27 cellular contexts compared by ENCODE assay signal in genomic region chr4:119540249-119540648, GRCh38.
A peak's percentile ranks its signal among the peaks of the same experiment; 100 is the strongest.
DNase-seq lines count a peak whose midpoint lies in the region; ATAC-seq and TF ChIP-seq lines count a peak whose summit lies in the region.
"Had no signal": no experiment of that assay in that cellular context is flagged by ENCODE, and none has a peak within 500 bp of the region (broad histone marks: within the 10 kb centered on the region; RNA-seq: fewer than 3 reads in every experiment).

No MANE protein-coding gene starts in this region.

- H2AFZ ChIP-seq in trophoblast cell (ENCODE audit: insufficient read depth, low read length, poor library complexity): no peak overlapping the region
- H2AFZ ChIP-seq: GM23338, hepatocyte had no signal

- ATAC-seq in GM19463 (IDR thresholded peaks at IDR 0.05; ENCODE audit: unreplicated experiment) (peak; percentile 57), HG02610 (IDR thresholded peaks at IDR 0.05; ENCODE audit: unreplicated experiment) (peak; percentile 40), body of pancreas (no peak)
- ATAC-seq: gastrocnemius medialis; GM12878; GM23338; PC-3; right cardiac atrium; stimulated activated effector memory CD8-positive, alpha-beta T cell treated with anti-CD3 and anti-CD28 coated beads, Interleukin-12 subunit alpha, Interleukin-12 subunit beta, amount 100 ng/mL, for 72 hours; upper lobe of right lung had no signal

- no peak overlapping the region for H3K23ac ChIP-seq in trophoblast cell (ENCODE audit: low read length)

- H3K9me3 ChIP-seq in trophoblast cell (ENCODE audit: insufficient read depth, low read depth, low read length) (no peaks in the 10 kb centered on the region), body of pancreas (no peaks in the 10 kb centered on the region)
- H3K9me3 ChIP-seq: esophagus squamous epithelium, gastrocnemius medialis, upper lobe of right lung had no signal

- H3K4me3 ChIP-seq in trophoblast cell (ENCODE audit: low read depth, low read length) (no peak overlapping the region), body of pancreas (no peak overlapping the region)
- H3K4me3 ChIP-seq: esophagus squamous epithelium, gastrocnemius medialis, GM12878, GM23338, hepatocyte, upper lobe of right lung had no signal

- H4K12ac ChIP-seq in trophoblast cell (ENCODE audit: low read depth, low read length): peak overlapping the region; percentile 30

- H3K79me2 ChIP-seq in trophoblast cell (ENCODE audit: control insufficient read depth, insufficient read depth, low read length, poor library complexity): no peaks in the 10 kb centered on the region
- H3K79me2 ChIP-seq: hepatocyte had no signal

- H2AK5ac ChIP-seq in trophoblast cell (ENCODE audit: low read length): no peak overlapping the region

- H3K36me3 ChIP-seq in trophoblast cell (ENCODE audit: control insufficient read depth in 1 of 2, insufficient read depth in 2 of 2, low read length in 2 of 2) (no peaks in the 10 kb centered on the region), body of pancreas (replicated peaks in 1 of 2; ENCODE audit: insufficient read depth in 1 of 2, low read depth in 2 of 2) (no peaks in the 10 kb centered on the region)
- H3K36me3 ChIP-seq: esophagus squamous epithelium had no signal

- H2BK12ac ChIP-seq in trophoblast cell (ENCODE audit: low read length): no peak overlapping the region

- no peaks in the 10 kb centered on the region for H3K79me1 ChIP-seq in trophoblast cell (ENCODE audit: low read length)

- intact Hi-C loops in body of pancreas (cut with DNase I): no loop called here

- DNase-seq in HT1080 (ENCODE audit: low read depth): peak; percentile 6
- DNase-seq in trophoblast cell: no peak
- DNase-seq in GM10266 (ENCODE audit: extremely low spot score): no peak
- no peak for DNase-seq in globus pallidus (ENCODE audit: low spot score)
- DNase-seq in body of pancreas: no peak
- DNase-seq: activated CD8-positive, alpha-beta memory T cell treated with anti-CD3 and anti-CD28 coated beads for 24 hours; activated gamma-delta T cell; activated naive CD8-positive, alpha-beta T cell treated with anti-CD3 and anti-CD28 coated beads, Interleukin-2, amount 10 ng/mL, durations not matched to agents 7 days and 5 days; C1 segment of cervical spinal cord; esophagus squamous epithelium; gastrocnemius medialis; HFFc6; mesenchymal stem cell; NCI-H510A treated with DMSO at 0.1 percent for 48 hours; NK-92 treated with Interleukin-12 subunit alpha and Interleukin-12 subunit beta, amount 100 ng/mL, for 24 hours; PC-3; posterior cingulate gyrus; right cardiac atrium; Right ventricle myocardium superior; stimulated activated CD4-positive, alpha-beta T cell treated with anti-CD3 and anti-CD28 coated beads, Interleukin-4, amount 100 ng/mL, for 24 hours; upper lobe of right lung had no signal

- no peak overlapping the region for H3K14ac ChIP-seq in trophoblast cell (ENCODE audit: low read length)

- no peak overlapping the region for H3K9ac ChIP-seq in trophoblast cell (ENCODE audit: low read length)

- no peak overlapping the region for H4K91ac ChIP-seq in trophoblast cell (ENCODE audit: low read depth, low read length)

- no peak overlapping the region for H2BK5ac ChIP-seq in trophoblast cell (ENCODE audit: low read depth, low read length, poor library complexity)

- WGBS in trophoblast cell (ENCODE audit: extremely low coverage, insufficient coverage, insufficient read length): no CpG with 5 or more reads among the region's 1 CpG
- WGBS in body of pancreas, 2 donors: 71 to 76% methylated on average over 1 of the region's 1 CpG

- no peak overlapping the region for H2BK120ac ChIP-seq in trophoblast cell (ENCODE audit: insufficient read depth, low read length, poor library complexity)

- H3K4me2 ChIP-seq in trophoblast cell (ENCODE audit: low read length): no peak overlapping the region
- H3K4me2 ChIP-seq: GM23338, hepatocyte had no signal

- H3K27ac ChIP-seq in trophoblast cell (ENCODE audit: low read depth, low read length) (no peak overlapping the region), body of pancreas (no peak overlapping the region)
- H3K27ac ChIP-seq: esophagus squamous epithelium, hepatocyte, upper lobe of right lung had no signal

- TF ChIP-seq POLR2A in body of pancreas (IDR thresholded peaks at IDR 0.05): no peak

- H3K18ac ChIP-seq in trophoblast cell (ENCODE audit: low read length): no peak overlapping the region

- H3K27me3 ChIP-seq in trophoblast cell (ENCODE audit: insufficient read depth, low read length): no peaks in the 10 kb centered on the region
- H3K27me3 ChIP-seq in body of pancreas: no peaks in the 10 kb centered on the region
- H3K27me3 ChIP-seq: esophagus squamous epithelium, gastrocnemius medialis, hepatocyte, upper lobe of right lung had no signal

- H3K4me1 ChIP-seq in trophoblast cell (ENCODE audit: control insufficient read depth in 1 of 2, insufficient read depth in 2 of 2, low read length in 2 of 2): no peaks in the 10 kb centered on the region
- H3K4me1 ChIP-seq in body of pancreas: no peaks in the 10 kb centered on the region
- H3K4me1 ChIP-seq: upper lobe of right lung had no signal

- no peak for TF ChIP-seq CTCF in GM10266 (IDR thresholded peaks at IDR 0.05; ENCODE audit: control insufficient read depth, insufficient read depth, low read depth, missing control alignments)
- no peak for TF ChIP-seq CTCF in body of pancreas (IDR thresholded peaks at IDR 0.05)

- H3K4ac ChIP-seq in trophoblast cell (ENCODE audit: low read depth, low read length): no peak overlapping the region

- no peak overlapping the region for H4K8ac ChIP-seq in trophoblast cell (ENCODE audit: low read depth, low read length)
